8 cellular contexts compared by ENCODE assay signal in genomic region chr11:83006877-83007330, GRCh38.
DNase-seq lines count a peak whose midpoint lies in the region; ATAC-seq and FAIRE-seq lines count a peak whose summit lies in the region.

No MANE protein-coding gene starts in this region.

- DNase-seq in GM18507 (ENCODE audit: extremely low spot score, insufficient read length, low read depth) (peak; percentile 23), M059J (ENCODE audit: low read depth) (peak; percentile 32), SIG-M5 (lab: John Stamatoyannopoulos, UW) (no peak), ecto neural progenitor cell (ENCODE audit: low spot score) (no peak), posterior cingulate gyrus (no peak)
- no peak for DNase-seq in activated CD4-positive, CD25-positive, alpha-beta regulatory T cell treated with anti-CD3 and anti-CD28 coated beads, Interleukin-2, amount 50 U/mL, for 72 hours

- FAIRE-seq in GM18507 (lab: Jason Lieb, UNC), result peak; percentile 78

- peak; percentile 63 for ATAC-seq in GM21423 (IDR thresholded peaks at IDR 0.05; ENCODE audit: unreplicated experiment)

- peaks cover 28% of the 10 kb centered on the region for H3K4me1 Mint-ChIP-seq in dendritic cell treated with granulocyte-macrophage colony-stimulating factor and Interleukin-4, amounts not matched to agents 40 ng/mL and 50 ng/mL, for 4 days (ENCODE audit: low read depth)

- H3K9me3 Mint-ChIP-seq in dendritic cell treated with granulocyte-macrophage colony-stimulating factor and Interleukin-4, amounts not matched to agents 40 ng/mL and 50 ng/mL, for 4 days, result no peaks in the 10 kb centered on the region

- peak overlapping the region; percentile 54 for H3K27ac Mint-ChIP-seq in dendritic cell treated with granulocyte-macrophage colony-stimulating factor and Interleukin-4, amounts not matched to agents 40 ng/mL and 50 ng/mL, for 4 days

- no peaks in the 10 kb centered on the region for H3K27me3 Mint-ChIP-seq in dendritic cell treated with granulocyte-macrophage colony-stimulating factor and Interleukin-4, amounts not matched to agents 40 ng/mL and 50 ng/mL, for 4 days

- no peak overlapping the region for H3K4me3 Mint-ChIP-seq in dendritic cell treated with granulocyte-macrophage colony-stimulating factor and Interleukin-4, amounts not matched to agents 40 ng/mL and 50 ng/mL, for 4 days

- intact Hi-C loops in dendritic cell treated with granulocyte-macrophage colony-stimulating factor and Interleukin-4, amounts not matched to agents 40 ng/mL and 50 ng/mL, for 4 days (cut with micrococcal nuclease), result loop anchor here (2.0 kb wide), 1 partner anchor 66 kb away; no protein-coding TSS in a partner anchor
- intact Hi-C loops in posterior cingulate gyrus (cut with DNase I), result no loop called here

- peaks cover 15% of the 10 kb centered on the region for H3K36me3 Mint-ChIP-seq in dendritic cell treated with granulocyte-macrophage colony-stimulating factor and Interleukin-4, amounts not matched to agents 40 ng/mL and 50 ng/mL, for 4 days (ENCODE audit: low read depth)

Comparison
In these comparisons a context has a peak if more than half of its experiments do, and no peak if none do; other contexts are left out.
1. DNase-seq: peak in GM18507 (single experiment) and M059J (single experiment); none in SIG-M5 (single experiment), ecto neural progenitor cell (single experiment), activated CD4-positive, CD25-positive, alpha-beta regulatory T cell treated with anti-CD3 and anti-CD28 coated beads, Interleukin-2, amount 50 U/mL, for 72 hours (single experiment) and posterior cingulate gyrus (0 of 10).